Comparison of ENCODE assay signal across 8 cellular contexts in genomic region chr17:81309140-81309858, GRCh38. TPM values are rescaled to one million over a fixed set of nuclear protein-coding genes. Genes with fewer than 3 reads are reported as not detected.
DNase-seq lines count a peak whose midpoint lies in the region; ATAC-seq and TF ChIP-seq lines count a peak whose summit lies in the region.

No MANE protein-coding gene starts in this region.

- peaks cover 13% of the 10 kb centered on the region for H3K27me3 Mint-ChIP-seq in activated CD4-positive, alpha-beta T cell treated with anti-CD3 and anti-CD28 coated beads for 36 hours

- POLR2A ChIA-PET in activated CD4-positive, alpha-beta T cell treated with anti-CD3 and anti-CD28 coated beads for 36 hours (lab: Charles Lee) = no interaction called here

- H3K9me3 Mint-ChIP-seq in activated CD4-positive, alpha-beta T cell treated with anti-CD3 and anti-CD28 coated beads for 36 hours (ENCODE audit: low read depth) = no peaks in the 10 kb centered on the region

- intact Hi-C loops in activated CD4-positive, alpha-beta T cell treated with anti-CD3 and anti-CD28 coated beads for 36 hours (cut with DNase I, micrococcal nuclease) = no loop called here
- intact Hi-C loops in adrenal gland (cut with DNase I) (no loop called here), left cardiac atrium (cut with DNase I) (no loop called here), posterior cingulate gyrus (cut with DNase I) (no loop called here)

- no peaks in the 10 kb centered on the region for H3K9me3 ChIP-seq in adrenal gland (replicated peaks in 1 of 3)

- TF ChIP-seq POLR2A in adrenal gland (IDR thresholded peaks at IDR 0.05) = peak in 1 of 2 donors; percentile 41

- WGBS in adrenal gland, 4 donors = 8 to 17% (median 13%) methylated on average over 7 to 22 of the region's 22 CpGs

- peaks cover 16 to 29% of the 10 kb centered on the region in 2 donors for H3K4me1 ChIP-seq in adrenal gland (replicated peaks in 1 of 2)

- H3K4me3 ChIP-seq in adrenal gland = peak overlapping the region in 1 of 4 donors; percentile 47

- ATAC-seq in activated CD4-positive, alpha-beta T cell treated with anti-CD3 and anti-CD28 coated beads for 36 hours = peak; percentile 78
- peak; percentile 90 to 92 for ATAC-seq in left cardiac atrium
- ATAC-seq in GM18511 (IDR thresholded peaks at IDR 0.05; ENCODE audit: unreplicated experiment) = no peak

- no peak overlapping the region for H3K27ac Mint-ChIP-seq in activated CD4-positive, alpha-beta T cell treated with anti-CD3 and anti-CD28 coated beads for 36 hours

- CTCF ChIA-PET in activated CD4-positive, alpha-beta T cell treated with anti-CD3 and anti-CD28 coated beads for 36 hours (lab: Charles Lee) = interaction anchor here (1.2 kb wide), 2 partner anchors 13 to 291 kb away, joined by 3 to 4 read pairs; no protein-coding TSS in a partner anchor

- H3K27me3 ChIP-seq in adrenal gland = no peaks in the 10 kb centered on the region

- H3K4me3 Mint-ChIP-seq in activated CD4-positive, alpha-beta T cell treated with anti-CD3 and anti-CD28 coated beads for 36 hours = no peak overlapping the region

- H3K4me1 Mint-ChIP-seq in activated CD4-positive, alpha-beta T cell treated with anti-CD3 and anti-CD28 coated beads for 36 hours = peaks cover 3% of the 10 kb centered on the region

- peak; percentile 35 to 80 (median 74) for TF ChIP-seq CTCF in adrenal gland (IDR thresholded peaks at IDR 0.05)

- H3K36me3 ChIP-seq in adrenal gland (replicated peaks in 1 of 2) = no peaks in the 10 kb centered on the region

- peak overlapping the region in 3 of 5 donors; percentile 39 to 71 (median 63) for H3K27ac ChIP-seq in adrenal gland

- DNase-seq in activated CD4-positive, alpha-beta T cell treated with anti-CD3 and anti-CD28 coated beads for 36 hours = peak; percentile 60
- no peak for DNase-seq in activated CD4-positive, alpha-beta T cell treated with anti-CD3 and anti-CD28 coated beads for 1 hour
- DNase-seq in NCI-H146 (lab: John Stamatoyannopoulos, UW) (peak; percentile 65), adrenal gland (peak; percentile 81 to 95 (median 93)), left cardiac atrium (peak; percentile 95), posterior cingulate gyrus (peak in 6 of 10 donors; percentile 43 to 91 (median 54)), occipital lobe (lab: John Stamatoyannopoulos, UW) (no peak)

- no peaks in the 10 kb centered on the region for H3K36me3 Mint-ChIP-seq in activated CD4-positive, alpha-beta T cell treated with anti-CD3 and anti-CD28 coated beads for 36 hours (ENCODE audit: low read depth)

RNA-seq across cellular contexts. Expression of gene SLC38A10, which starts 14.2 kb away (rescaled TPM):
- total RNA-seq in activated CD4-positive, alpha-beta T cell treated with anti-CD3 and anti-CD28 coated beads for 36 hours = 10 to 100 TPM; 47.6 to 52.9 TPM
- total RNA-seq in adrenal gland = 100 to 1,000 TPM in 5 of 8 donors, 10 to 100 TPM in 3; 67.4 to 163 (median 102) TPM
- 100 to 1,000 TPM in 2 of 3 donors, 10 to 100 TPM in 1; 17.6 to 190 (median 136) TPM for polyA plus RNA-seq in adrenal gland
- total RNA-seq in left cardiac atrium = 10 to 100 TPM; 46.4 to 54.0 TPM
- 12.3 TPM for total RNA-seq in occipital lobe

Comparison
In these comparisons a context has a peak if more than half of its experiments do, and no peak if none do; other contexts are left out.
1. DNase-seq: peak in activated CD4-positive, alpha-beta T cell treated with anti-CD3 and anti-CD28 coated beads for 36 hours (single experiment), NCI-H146 (single experiment), adrenal gland (7 of 7), left cardiac atrium (single experiment) and posterior cingulate gyrus (6 of 10); none in activated CD4-positive, alpha-beta T cell treated with anti-CD3 and anti-CD28 coated beads for 1 hour (single experiment) and occipital lobe (single experiment).